Comparison of ENCODE assay signal across 15 cellular contexts in genomic region chr2:109350526-109350925, GRCh38.
A peak's percentile ranks its signal among the peaks of the same experiment; 100 is the strongest.
DNase-seq lines count a peak whose midpoint lies in the region; ATAC-seq and TF ChIP-seq lines count a peak whose summit lies in the region.
"Had no signal": no experiment of that assay in that cellular context is flagged by ENCODE, and none has a peak within 500 bp of the region (broad histone marks: within the 10 kb centered on the region; RNA-seq: fewer than 3 reads in every experiment).

No MANE protein-coding gene starts in this region.

- no peaks in the 10 kb centered on the region for H3K9me2 ChIP-seq in hepatocyte (replicated peaks; ENCODE audit: insufficient read depth)

- WGBS in hepatocyte (ENCODE audit: low lambda C conversion rate, missing lambda C conversion rate), result 94% methylated on average over 8 of the region's 8 CpGs

- intact Hi-C loops in Caco-2 (cut with micrococcal nuclease; ENCODE audit: unreplicated experiment), result no loop called here

- no peak overlapping the region for H3K4me3 ChIP-seq in Caco-2 (ENCODE audit: low read depth, low read length)
- no peak overlapping the region for H3K4me3 ChIP-seq in hepatocyte
- H3K4me3 ChIP-seq: esophagus squamous epithelium, Peyer's patch had no signal

- no TSS peak for BruUV-seq in Caco-2 (replicated peaks; lab: Mats Ljungman, UMichigan)

- TF ChIP-seq CTCF in Caco-2 (IDR thresholded peaks at IDR 0.05; ENCODE audit: insufficient read depth in 1 of 2, low read depth in 1 of 2, low read length in 1 of 2, severe bottlenecking in 1 of 2, unreplicated experiment in 1 of 2), result no peak
- TF ChIP-seq CTCF in VCaP (conservative IDR thresholded peaks at IDR 0.05), result no peak
- no peak for TF ChIP-seq CTCF in hepatocyte (IDR thresholded peaks at IDR 0.05; ENCODE audit: poor library complexity)

- H3K4me1 ChIP-seq in Caco-2, result no peaks in the 10 kb centered on the region
- H3K4me1 ChIP-seq in hepatocyte (ENCODE audit: insufficient read depth), result no peaks in the 10 kb centered on the region
- H3K4me1 ChIP-seq: BE2C had no signal

- no peaks in the 10 kb centered on the region for H3K4me1 Mint-ChIP-seq in Caco-2 (ENCODE audit: low read depth, unreplicated experiment)
- peaks cover 25 to 69% (median 57%) of the 10 kb centered on the region in 4 donors for H3K4me1 Mint-ChIP-seq in naive thymus-derived CD8-positive, alpha-beta T cell

- H3K27me3 ChIP-seq in Caco-2 (replicated peaks; ENCODE audit: control insufficient read depth, insufficient read depth, low read length) (no peaks in the 10 kb centered on the region; the same call in none of the 2 replicates), hepatocyte (no peaks in the 10 kb centered on the region)
- H3K27me3 ChIP-seq: BE2C, esophagus squamous epithelium, Peyer's patch had no signal

- H4K20me1 ChIP-seq in hepatocyte (ENCODE audit: insufficient read depth, poor library complexity, severe bottlenecking), result no peaks in the 10 kb centered on the region

- H3K27ac ChIP-seq in VCaP (peak overlapping the region; percentile 72), hepatocyte (no peak overlapping the region)
- H3K27ac ChIP-seq: Peyer's patch had no signal

- H3K36me3 ChIP-seq in Caco-2 (ENCODE audit: control insufficient read depth, insufficient read depth, low read length) (no peaks in the 10 kb centered on the region), hepatocyte (replicated peaks; ENCODE audit: insufficient read depth, low read depth) (no peaks in the 10 kb centered on the region)
- H3K36me3 ChIP-seq: BE2C, esophagus squamous epithelium, Peyer's patch had no signal

- no peak overlapping the region for H3K4me2 ChIP-seq in hepatocyte

- ATAC-seq in naive thymus-derived CD8-positive, alpha-beta T cell, result no peak
- no peak for ATAC-seq in HG03457 (IDR thresholded peaks at IDR 0.05; ENCODE audit: unreplicated experiment)
- ATAC-seq: HCT116 had no signal

- peak; percentile 40 for DNase-seq in A172 (ENCODE audit: low spot score)
- DNase-seq in Caco-2, result no peak
- DNase-seq in naive thymus-derived CD8-positive, alpha-beta T cell, result no peak
- no peak for DNase-seq in midbrain (lab: John Stamatoyannopoulos, UW)
- DNase-seq in hepatocyte (ENCODE audit: low spot score), result no peak
- no peak for DNase-seq in NCI-H187 (lab: John Stamatoyannopoulos, UW)
- DNase-seq: BE2C; esophagus squamous epithelium; GF-D8; Peyer's patch; stimulated activated CD4-positive, alpha-beta T cell treated with anti-CD3 and anti-CD28 coated beads, Interleukin-2, amount 100 ng/mL, for 48 hours had no signal

- POLR2A ChIA-PET in Caco-2 (lab: Charles Lee), result no interaction called here
- POLR2A ChIA-PET in naive thymus-derived CD8-positive, alpha-beta T cell (lab: Charles Lee), result interaction anchor here (0.6 to 2.4 kb wide), 4 partner anchors 159 to 319 kb away, joined by 3 to 14 read pairs (median 4); no protein-coding TSS in a partner anchor

- no peaks in the 10 kb centered on the region for H3K9me3 Mint-ChIP-seq in Caco-2 (ENCODE audit: unreplicated experiment)
- H3K9me3 Mint-ChIP-seq in naive thymus-derived CD8-positive, alpha-beta T cell, result no peaks in the 10 kb centered on the region
- H3K9me3 Mint-ChIP-seq: stimulated activated effector memory CD8-positive, alpha-beta T cell treated with anti-CD3 and anti-CD28 coated beads, Interleukin-12 subunit alpha, Interleukin-12 subunit beta, amount 100 ng/mL, for 72 hours had no signal

- no peaks in the 10 kb centered on the region for H3K9me3 ChIP-seq in Caco-2
- no peaks in the 10 kb centered on the region for H3K9me3 ChIP-seq in hepatocyte (ENCODE audit: low read depth)
- H3K9me3 ChIP-seq: BE2C, esophagus squamous epithelium, Peyer's patch had no signal

- peaks cover 5% of the 10 kb centered on the region for H3K27me3 Mint-ChIP-seq in Caco-2 (ENCODE audit: insufficient read depth, unreplicated experiment)
- H3K27me3 Mint-ChIP-seq in naive thymus-derived CD8-positive, alpha-beta T cell, result no peaks in the 10 kb centered on the region

- no peak overlapping the region for H3K4me3 Mint-ChIP-seq in Caco-2 (ENCODE audit: unreplicated experiment)
- peak overlapping the region in 8 of 10 donors; percentile 49 to 81 (median 71) for H3K4me3 Mint-ChIP-seq in naive thymus-derived CD8-positive, alpha-beta T cell
- H3K4me3 Mint-ChIP-seq: stimulated activated effector memory CD8-positive, alpha-beta T cell treated with anti-CD3 and anti-CD28 coated beads, Interleukin-12 subunit alpha, Interleukin-12 subunit beta, amount 100 ng/mL, for 72 hours had no signal

- peak overlapping the region; percentile 28 for H3K27ac Mint-ChIP-seq in Caco-2 (ENCODE audit: unreplicated experiment)
- H3K27ac Mint-ChIP-seq in naive thymus-derived CD8-positive, alpha-beta T cell, result peak overlapping the region; percentile 75 to 98 (median 91)

- H3K79me2 ChIP-seq in hepatocyte, result no peaks in the 10 kb centered on the region

- no peak overlapping the region for H2AFZ ChIP-seq in hepatocyte

- H3K36me3 Mint-ChIP-seq in Caco-2 (ENCODE audit: insufficient read depth, unreplicated experiment), result no peaks in the 10 kb centered on the region
- H3K36me3 Mint-ChIP-seq in naive thymus-derived CD8-positive, alpha-beta T cell, result peaks cover 0 to 3% (median 0%) of the 10 kb centered on the region in 3 donors
- H3K36me3 Mint-ChIP-seq: stimulated activated effector memory CD8-positive, alpha-beta T cell treated with anti-CD3 and anti-CD28 coated beads, Interleukin-12 subunit alpha, Interleukin-12 subunit beta, amount 100 ng/mL, for 72 hours had no signal

- CTCF ChIA-PET in Caco-2 (lab: Charles Lee), result no interaction called here
